In genomic region chr20:57351042-57351783, GRCh38 we compare ENCODE assay signal across 8 cellular contexts.
A peak's percentile ranks its signal among the peaks of the same experiment; 100 is the strongest.
DNase-seq lines count a peak whose midpoint lies in the region; ATAC-seq and TF ChIP-seq lines count a peak whose summit lies in the region.

RAE1 (plus strand) TSS chr20:57351255; CDS start chr20:57354039, 2,784 bp downstream.

- TF ChIP-seq CTCF in AG09319 (IDR thresholded peaks at IDR 0.05; ENCODE audit: low read depth, low read length), result no peak

- H3K27me3 ChIP-seq in layer of hippocampus (ENCODE audit: control insufficient read depth, insufficient read depth, low read length), result no peaks in the 10 kb centered on the region

- ATAC-seq in GM19043 (IDR thresholded peaks at IDR 0.05; ENCODE audit: low read depth, unreplicated experiment), result peak; percentile 67
- peak; percentile 67 for ATAC-seq in HG03442 (IDR thresholded peaks at IDR 0.05; ENCODE audit: unreplicated experiment)

- H3K27ac ChIP-seq in cingulate gyrus (ENCODE audit: low read depth, low read length), result peak within 1 kb of the TSS; percentile 70
- peak within 1 kb of the TSS; percentile 72 for H3K27ac ChIP-seq in layer of hippocampus (ENCODE audit: low read depth, low read length)

- DNase-seq in AG09319 (ENCODE audit: extremely low read depth, low read depth) (peak; percentile 69), NCI-H524 treated with DMSO at 0.1 percent for 48 hours (lab: John Stamatoyannopoulos, UW) (peak; percentile 44)
- peak; percentile 86 to 89 for DNase-seq in activated CD4-positive, alpha-beta T cell treated with anti-CD3 and anti-CD28 coated beads for 4 hours
- peak; percentile 79 to 86 (median 83) for DNase-seq in stimulated activated CD4-positive, alpha-beta T cell treated with anti-CD3 and anti-CD28 coated beads, Interleukin-1b, Interleukin-23, amount 100 ng/mL, for 24 hours (ENCODE audit: low read depth in 4 of 4, low spot score in 1 of 4)

Comparison
In these comparisons a context has a peak if more than half of its experiments do, and no peak if none do; other contexts are left out.
1. Peak in every context shown above with its lines: DNase-seq, ATAC-seq and H3K27ac ChIP-seq.